In genomic region chrX:81121513-81122363, GRCh38 we compare ENCODE assay signal across 8 cellular contexts.
DNase-seq lines count a peak whose midpoint lies in the region; ATAC-seq lines count a peak whose summit lies in the region.

No MANE protein-coding gene starts in this region.

- H3K27me3 ChIP-seq in mucosa of rectum (ENCODE audit: control insufficient read depth in 2 of 2, insufficient read depth in 2 of 2, low read length in 2 of 2), result peaks cover 0 to 7% of the 10 kb centered on the region in 2 donors

- H3K9ac ChIP-seq in mucosa of rectum (ENCODE audit: low read depth in 1 of 2, low read length in 2 of 2), result peak overlapping the region; percentile 48 to 63

- H3K27ac ChIP-seq in mucosa of rectum (ENCODE audit: low read depth in 2 of 2, low read length in 2 of 2), result peak overlapping the region; percentile 17 to 36

- peak; percentile 90 for DNase-seq in CD1c-positive myeloid dendritic cell (ENCODE audit: extremely low spot score)
- DNase-seq in OCI-M1 (lab: John Stamatoyannopoulos, UW), result peak; percentile 96
- peak; percentile 88 for DNase-seq in activated T-cell treated with anti-CD3 and anti-CD28 coated beads, Interleukin-2, amount 50 U/mL, for 1 hour
- DNase-seq in stimulated activated CD8-positive, alpha-beta memory T cell treated with anti-CD3 and anti-CD28 coated beads, Interleukin-4, amount 100 ng/mL, for 24 hours (ENCODE audit: low read depth), result peak; percentile 74

- no peaks in the 10 kb centered on the region for H3K36me3 ChIP-seq in mucosa of rectum (ENCODE audit: control insufficient read depth in 2 of 2, insufficient read depth in 2 of 2, low read length in 2 of 2)

- peaks cover 0 to 3% of the 10 kb centered on the region in 2 donors for H3K4me1 ChIP-seq in mucosa of rectum (ENCODE audit: control insufficient read depth in 2 of 2, insufficient read depth in 2 of 2, low read length in 2 of 2)

- ATAC-seq in GM19438 (IDR thresholded peaks at IDR 0.05; ENCODE audit: low read depth, unreplicated experiment) (peak; percentile 93), HG03565 (IDR thresholded peaks at IDR 0.05; ENCODE audit: unreplicated experiment) (peak; percentile 98), esophagus mucosa (peak; percentile 100)

- peak overlapping the region; percentile 75 to 88 for H3K4me3 ChIP-seq in mucosa of rectum (ENCODE audit: low read length in 2 of 2)

- no peaks in the 10 kb centered on the region for H3K9me3 ChIP-seq in mucosa of rectum (ENCODE audit: control insufficient read depth in 2 of 2, low read length in 2 of 2)

Comparison
In these comparisons a context has a peak if more than half of its experiments do, and no peak if none do; other contexts are left out.
1. Peak in every context shown above with its lines: DNase-seq, ATAC-seq, H3K4me3 ChIP-seq and H3K27ac ChIP-seq.